Comparison of ENCODE assay signal across 1 cellular context in the genomic region with DNA sequence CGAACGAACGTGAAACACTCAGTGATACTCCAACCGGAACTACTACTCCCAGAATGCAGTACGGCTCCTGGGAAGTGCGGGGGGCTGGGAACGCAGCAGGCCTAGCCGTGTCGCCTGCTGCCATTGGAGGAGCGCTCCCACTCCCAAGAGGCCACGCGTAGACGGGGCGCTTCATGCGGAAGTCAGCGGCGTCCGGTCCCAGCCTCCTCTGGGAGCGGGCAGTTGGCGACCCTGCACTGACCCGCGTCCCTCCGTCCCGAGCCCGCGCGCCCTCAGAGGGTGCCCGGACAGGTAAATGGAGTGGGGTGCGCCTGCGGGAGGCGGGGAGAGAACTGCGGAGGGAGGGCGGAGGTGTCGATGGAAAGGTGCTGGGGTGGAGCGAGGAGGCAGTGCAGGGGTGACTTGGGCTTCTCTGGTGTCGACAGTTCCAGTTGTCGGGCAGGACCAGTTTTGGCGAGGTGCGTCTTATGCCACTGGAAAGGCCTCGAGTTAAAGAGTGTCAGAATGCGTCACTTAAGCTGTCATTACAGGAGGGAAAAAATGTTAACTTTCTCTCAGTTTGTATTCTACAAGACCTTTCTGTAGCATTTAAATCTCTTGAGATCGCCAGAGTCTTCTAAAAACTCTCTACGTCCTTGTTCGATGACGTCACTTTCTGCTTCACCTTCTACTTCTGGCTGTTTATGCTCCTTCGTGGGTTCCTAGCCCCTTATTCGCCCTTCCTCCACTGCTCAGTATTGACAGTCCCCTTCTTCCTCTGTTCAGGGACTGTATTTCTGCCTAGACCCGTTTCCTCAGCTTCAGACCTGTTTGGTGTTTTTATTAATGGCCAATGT.
TF ChIP-seq lines count a peak whose summit lies in the region.

A gene with protein sequence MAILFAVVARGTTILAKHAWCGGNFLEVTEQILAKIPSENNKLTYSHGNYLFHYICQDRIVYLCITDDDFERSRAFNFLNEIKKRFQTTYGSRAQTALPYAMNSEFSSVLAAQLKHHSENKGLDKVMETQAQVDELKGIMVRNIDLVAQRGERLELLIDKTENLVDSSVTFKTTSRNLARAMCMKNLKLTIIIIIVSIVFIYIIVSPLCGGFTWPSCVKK (plus strand): TSS at position 188 of the 836 bp plus-strand sequence. CDS start 8,122 bp downstream, outside the sequence.

TF ChIP-seq in K562, 482 proteins besides CTCF, POLR2A, EP300 and RAD21 (continued from another document and continues in another):
- TF ChIP-seq, protein P1, sequence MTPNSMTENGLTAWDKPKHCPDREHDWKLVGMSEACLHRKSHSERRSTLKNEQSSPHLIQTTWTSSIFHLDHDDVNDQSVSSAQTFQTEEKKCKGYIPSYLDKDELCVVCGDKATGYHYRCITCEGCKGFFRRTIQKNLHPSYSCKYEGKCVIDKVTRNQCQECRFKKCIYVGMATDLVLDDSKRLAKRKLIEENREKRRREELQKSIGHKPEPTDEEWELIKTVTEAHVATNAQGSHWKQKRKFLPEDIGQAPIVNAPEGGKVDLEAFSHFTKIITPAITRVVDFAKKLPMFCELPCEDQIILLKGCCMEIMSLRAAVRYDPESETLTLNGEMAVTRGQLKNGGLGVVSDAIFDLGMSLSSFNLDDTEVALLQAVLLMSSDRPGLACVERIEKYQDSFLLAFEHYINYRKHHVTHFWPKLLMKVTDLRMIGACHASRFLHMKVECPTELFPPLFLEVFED (CRISPR knock-in tag; conservative IDR thresholded peaks at IDR 0.05), result 0 out of 2 replicates have a peak, but pooled peaks have one; percentile 5
- TF ChIP-seq SMAD1 (IDR thresholded peaks at IDR 0.05; ENCODE audit: low read depth, low read length, partially characterized antibody) (peak; percentile 59), CBX1 (IDR thresholded peaks at IDR 0.05; ENCODE audit: low read depth) (no peak), ZNF699 (CRISPR knock-in tag; IDR thresholded peaks at IDR 0.05; ENCODE audit: insufficient replicate concordance) (no peak), NR2F6 (CRISPR knock-in tag; IDR thresholded peaks at IDR 0.05) (no peak), U2AF1 (optimal IDR thresholded peaks at IDR 0.05; ENCODE audit: low read depth, low read length) (no peak), ZNF830 (CRISPR knock-in tag; IDR thresholded peaks at IDR 0.05) (no peak), ZNF12 (CRISPR knock-in tag; IDR thresholded peaks at IDR 0.05) (no peak), ATF1 (CRISPR knock-in tag; IDR thresholded peaks at IDR 0.05) (no peak), ATF1 (tag; IDR thresholded peaks at IDR 0.05) (peak; percentile 94), HNRNPK (IDR thresholded peaks at IDR 0.05; ENCODE audit: low read depth, low read length, poor library complexity, severe bottlenecking) (no peak), DNMT1 (IDR thresholded peaks at IDR 0.05) (no peak), MEF2A (IDR thresholded peaks at IDR 0.05; ENCODE audit: control insufficient read depth, low read depth, low read length) (no peak), SRF (CRISPR knock-in tag; IDR thresholded peaks at IDR 0.05) (peak in 1 of 2 experiments; percentile 69; a peak in 1 of 4 replicates), FOXM1 (IDR thresholded peaks at IDR 0.05; ENCODE audit: low read depth) (no peak), FOXM1 (CRISPR knock-in tag; IDR thresholded peaks at IDR 0.05; ENCODE audit: low read depth) (no peak), ZNF146 (CRISPR knock-in tag; IDR thresholded peaks at IDR 0.05; ENCODE audit: unreplicated experiment) (no peak), BRD4 (IDR thresholded peaks at IDR 0.05) (no peak), ZNF561 (CRISPR knock-in tag; conservative IDR thresholded peaks at IDR 0.05) (no peak), BHLHE40 (IDR thresholded peaks at IDR 0.05; ENCODE audit: low read length) (peak; percentile 10; the same call in 1 of the 2 replicates), ZNF780A (CRISPR knock-in tag; IDR thresholded peaks at IDR 0.05) (no peak), CBX5 (IDR thresholded peaks at IDR 0.05; ENCODE audit: borderline replicate concordance, low read depth) (no peak), RCOR1 (IDR thresholded peaks at IDR 0.05; ENCODE audit: borderline replicate concordance in 1 of 2, low read depth in 2 of 2, low read length in 2 of 2) (no peak), MAZ (CRISPR knock-in tag; conservative IDR thresholded peaks at IDR 0.05 in 1 of 2, IDR thresholded peaks at IDR 0.05 in 1 of 2) (peak; percentile 55 to 79; a peak in 3 of 4 replicates), ETS2 (tag; IDR thresholded peaks at IDR 0.05; ENCODE audit: borderline replicate concordance, poor library complexity, severe bottlenecking) (no peak), FUS (optimal IDR thresholded peaks at IDR 0.05; ENCODE audit: low read depth, low read length) (no peak), NCOA2 (IDR thresholded peaks at IDR 0.05; ENCODE audit: partially characterized antibody in 2 of 2) (no peak), HOXB6 (CRISPR knock-in tag; IDR thresholded peaks at IDR 0.05; ENCODE audit: borderline replicate concordance) (no peak), TARDBP (IDR thresholded peaks at IDR 0.05) (no peak; the same call in 1 of the 2 replicates), ZNF778 (CRISPR knock-in tag; IDR thresholded peaks at IDR 0.05) (no peak), ADNP (tag; IDR thresholded peaks at IDR 0.05) (no peak), SMARCA4 (IDR thresholded peaks at IDR 0.05) (no peak), CBX8 (IDR thresholded peaks at IDR 0.05; ENCODE audit: borderline replicate concordance, extremely low read depth, low read depth, low read length, poor library complexity, severe bottlenecking) (no peak), TCFL5 (CRISPR knock-in tag; conservative IDR thresholded peaks at IDR 0.05) (no peak), SREBF2 (CRISPR knock-in tag; IDR thresholded peaks at IDR 0.05) (no peak), YY1 (IDR thresholded peaks at IDR 0.05; ENCODE audit: borderline replicate concordance in 1 of 3, control insufficient read depth in 1 of 3, extremely low read depth in 1 of 3, insufficient read depth in 3 of 3, insufficient read length in 1 of 3, insufficient replicate concordance in 2 of 3, low read depth in 1 of 3, low read length in 2 of 3) (peak in 1 of 3 experiments; percentile 39), MYC (IDR thresholded peaks at IDR 0.05; ENCODE audit: low read depth, low read length) (peak; percentile 52; the same call in 1 of the 2 replicates), MYC (CRISPR knock-in tag; IDR thresholded peaks at IDR 0.05; ENCODE audit: borderline replicate concordance, low read depth) (no peak; the same call in 1 of the 2 replicates), ZFP30 (CRISPR knock-in tag; IDR thresholded peaks at IDR 0.05; ENCODE audit: borderline replicate concordance) (no peak), ZNF311 (CRISPR knock-in tag; IDR thresholded peaks at IDR 0.05) (no peak), CHD4 (IDR thresholded peaks at IDR 0.05; ENCODE audit: insufficient read depth, insufficient replicate concordance, low read depth, low read length, poor library complexity, severe bottlenecking) (no peak), DIDO1 (tag; IDR thresholded peaks at IDR 0.05; ENCODE audit: low read depth) (peak; percentile 32; the same call in 1 of the 2 replicates), TOE1 (IDR thresholded peaks at IDR 0.05; ENCODE audit: borderline replicate concordance) (no peak), TOE1 (CRISPR knock-in tag; IDR thresholded peaks at IDR 0.05; ENCODE audit: borderline replicate concordance, low read depth) (no peak), PML (IDR thresholded peaks at IDR 0.05; ENCODE audit: low read length) (peak; percentile 78; the same call in 1 of the 2 replicates), SRSF1 (IDR thresholded peaks at IDR 0.05; ENCODE audit: low read depth, low read length) (no peak), FOXA3 (CRISPR knock-in tag; conservative IDR thresholded peaks at IDR 0.05 in 1 of 2, IDR thresholded peaks at IDR 0.05 in 1 of 2) (no peak)
- TF ChIP-seq, protein P2, sequence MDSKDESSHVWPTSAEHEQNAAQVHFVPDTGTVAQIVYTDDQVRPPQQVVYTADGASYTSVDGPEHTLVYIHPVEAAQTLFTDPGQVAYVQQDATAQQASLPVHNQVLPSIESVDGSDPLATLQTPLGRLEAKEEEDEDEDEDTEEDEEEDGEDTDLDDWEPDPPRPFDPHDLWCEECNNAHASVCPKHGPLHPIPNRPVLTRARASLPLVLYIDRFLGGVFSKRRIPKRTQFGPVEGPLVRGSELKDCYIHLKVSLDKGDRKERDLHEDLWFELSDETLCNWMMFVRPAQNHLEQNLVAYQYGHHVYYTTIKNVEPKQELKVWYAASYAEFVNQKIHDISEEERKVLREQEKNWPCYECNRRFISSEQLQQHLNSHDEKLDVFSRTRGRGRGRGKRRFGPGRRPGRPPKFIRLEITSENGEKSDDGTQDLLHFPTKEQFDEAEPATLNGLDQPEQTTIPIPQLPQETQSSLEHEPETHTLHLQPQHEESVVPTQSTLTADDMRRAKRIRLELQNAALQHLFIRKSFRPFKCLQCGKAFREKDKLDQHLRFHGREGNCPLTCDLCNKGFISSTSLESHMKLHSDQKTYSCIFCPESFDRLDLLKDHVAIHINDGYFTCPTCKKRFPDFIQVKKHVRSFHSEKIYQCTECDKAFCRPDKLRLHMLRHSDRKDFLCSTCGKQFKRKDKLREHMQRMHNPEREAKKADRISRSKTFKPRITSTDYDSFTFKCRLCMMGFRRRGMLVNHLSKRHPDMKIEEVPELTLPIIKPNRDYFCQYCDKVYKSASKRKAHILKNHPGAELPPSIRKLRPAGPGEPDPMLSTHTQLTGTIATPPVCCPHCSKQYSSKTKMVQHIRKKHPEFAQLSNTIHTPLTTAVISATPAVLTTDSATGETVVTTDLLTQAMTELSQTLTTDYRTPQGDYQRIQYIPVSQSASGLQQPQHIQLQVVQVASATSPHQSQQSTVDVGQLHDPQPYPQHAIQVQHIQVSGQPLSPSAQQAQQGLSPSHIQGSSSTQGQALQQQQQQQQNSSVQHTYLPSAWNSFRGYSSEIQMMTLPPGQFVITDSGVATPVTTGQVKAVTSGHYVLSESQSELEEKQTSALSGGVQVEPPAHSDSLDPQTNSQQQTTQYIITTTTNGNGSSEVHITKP (IDR thresholded peaks at IDR 0.05; ENCODE audit: partially characterized antibody), result peak; percentile 78
- TF ChIP-seq, protein P3, sequence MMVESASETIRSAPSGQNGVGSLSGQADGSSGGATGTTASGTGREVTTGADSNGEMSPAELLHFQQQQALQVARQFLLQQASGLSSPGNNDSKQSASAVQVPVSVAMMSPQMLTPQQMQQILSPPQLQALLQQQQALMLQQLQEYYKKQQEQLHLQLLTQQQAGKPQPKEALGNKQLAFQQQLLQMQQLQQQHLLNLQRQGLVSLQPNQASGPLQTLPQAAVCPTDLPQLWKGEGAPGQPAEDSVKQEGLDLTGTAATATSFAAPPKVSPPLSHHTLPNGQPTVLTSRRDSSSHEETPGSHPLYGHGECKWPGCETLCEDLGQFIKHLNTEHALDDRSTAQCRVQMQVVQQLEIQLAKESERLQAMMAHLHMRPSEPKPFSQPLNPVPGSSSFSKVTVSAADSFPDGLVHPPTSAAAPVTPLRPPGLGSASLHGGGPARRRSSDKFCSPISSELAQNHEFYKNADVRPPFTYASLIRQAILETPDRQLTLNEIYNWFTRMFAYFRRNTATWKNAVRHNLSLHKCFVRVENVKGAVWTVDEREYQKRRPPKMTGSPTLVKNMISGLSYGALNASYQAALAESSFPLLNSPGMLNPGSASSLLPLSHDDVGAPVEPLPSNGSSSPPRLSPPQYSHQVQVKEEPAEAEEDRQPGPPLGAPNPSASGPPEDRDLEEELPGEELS (CRISPR knock-in tag; IDR thresholded peaks at IDR 0.05; ENCODE audit: borderline replicate concordance), result no peak
- TF ChIP-seq, protein P4, sequence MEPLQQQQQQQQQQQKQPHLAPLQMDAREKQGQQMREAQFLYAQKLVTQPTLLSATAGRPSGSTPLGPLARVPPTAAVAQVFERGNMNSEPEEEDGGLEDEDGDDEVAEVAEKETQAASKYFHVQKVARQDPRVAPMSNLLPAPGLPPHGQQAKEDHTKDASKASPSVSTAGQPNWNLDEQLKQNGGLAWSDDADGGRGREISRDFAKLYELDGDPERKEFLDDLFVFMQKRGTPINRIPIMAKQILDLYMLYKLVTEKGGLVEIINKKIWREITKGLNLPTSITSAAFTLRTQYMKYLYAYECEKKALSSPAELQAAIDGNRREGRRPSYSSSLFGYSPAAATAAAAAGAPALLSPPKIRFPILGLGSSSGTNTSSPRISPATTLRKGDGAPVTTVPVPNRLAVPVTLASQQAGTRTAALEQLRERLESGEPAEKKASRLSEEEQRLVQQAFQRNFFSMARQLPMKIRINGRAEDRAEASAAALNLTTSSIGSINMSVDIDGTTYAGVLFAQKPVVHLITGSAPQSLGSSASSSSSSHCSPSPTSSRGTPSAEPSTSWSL (CRISPR knock-in tag; IDR thresholded peaks at IDR 0.05; ENCODE audit: borderline replicate concordance), result no peak
- TF ChIP-seq, protein P5, sequence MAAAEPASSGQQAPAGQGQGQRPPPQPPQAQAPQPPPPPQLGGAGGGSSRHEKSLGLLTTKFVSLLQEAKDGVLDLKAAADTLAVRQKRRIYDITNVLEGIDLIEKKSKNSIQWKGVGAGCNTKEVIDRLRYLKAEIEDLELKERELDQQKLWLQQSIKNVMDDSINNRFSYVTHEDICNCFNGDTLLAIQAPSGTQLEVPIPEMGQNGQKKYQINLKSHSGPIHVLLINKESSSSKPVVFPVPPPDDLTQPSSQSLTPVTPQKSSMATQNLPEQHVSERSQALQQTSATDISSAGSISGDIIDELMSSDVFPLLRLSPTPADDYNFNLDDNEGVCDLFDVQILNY (CRISPR knock-in tag; IDR thresholded peaks at IDR 0.05), result no peak
- TF ChIP-seq, protein P6, sequence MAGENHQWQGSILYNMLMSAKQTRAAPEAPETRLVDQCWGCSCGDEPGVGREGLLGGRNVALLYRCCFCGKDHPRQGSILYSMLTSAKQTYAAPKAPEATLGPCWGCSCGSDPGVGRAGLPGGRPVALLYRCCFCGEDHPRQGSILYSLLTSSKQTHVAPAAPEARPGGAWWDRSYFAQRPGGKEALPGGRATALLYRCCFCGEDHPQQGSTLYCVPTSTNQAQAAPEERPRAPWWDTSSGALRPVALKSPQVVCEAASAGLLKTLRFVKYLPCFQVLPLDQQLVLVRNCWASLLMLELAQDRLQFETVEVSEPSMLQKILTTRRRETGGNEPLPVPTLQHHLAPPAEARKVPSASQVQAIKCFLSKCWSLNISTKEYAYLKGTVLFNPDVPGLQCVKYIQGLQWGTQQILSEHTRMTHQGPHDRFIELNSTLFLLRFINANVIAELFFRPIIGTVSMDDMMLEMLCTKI (IDR thresholded peaks at IDR 0.05; ENCODE audit: partially characterized antibody), result no peak
